ENCODE assay signal across 8 cellular contexts in genomic region chr1:155193275-155193990, GRCh38. TPM values are rescaled to one million over a fixed set of nuclear protein-coding genes. Genes with fewer than 3 reads are reported as not detected.
DNase-seq lines count a peak whose midpoint lies in the region; ATAC-seq and TF ChIP-seq lines count a peak whose summit lies in the region.

No MANE protein-coding gene starts in this region.

- peaks cover 28% of the 10 kb centered on the region for H3K4me1 ChIP-seq in neural progenitor cell
- peaks cover 42% of the 10 kb centered on the region for H3K4me1 ChIP-seq in suprapubic skin

- TF ChIP-seq POLR2A in Raji (IDR thresholded peaks at IDR 0.05; ENCODE audit: insufficient read depth, low read depth, low read length) (peak; percentile 48; the same call in 1 of the 2 replicates), suprapubic skin (IDR thresholded peaks at IDR 0.05) (peak in 1 of 2 donors; percentile 47)

- H3K9ac ChIP-seq in neural progenitor cell = no peak overlapping the region

- H3K79me2 ChIP-seq in neural progenitor cell (ENCODE audit: low read depth) = peaks cover 36% of the 10 kb centered on the region

- H3K27ac Mint-ChIP-seq in neural progenitor cell = peak overlapping the region; percentile 99

- H2AFZ ChIP-seq in neural progenitor cell (replicated peaks) = peak overlapping the region; percentile 59

- H3K27ac ChIP-seq in neural progenitor cell (peak overlapping the region; percentile 96), suprapubic skin (peak overlapping the region; percentile 89)

- H4K20me1 ChIP-seq in neural progenitor cell (ENCODE audit: low read depth) = peaks cover 21% of the 10 kb centered on the region

- H3K4me3 Mint-ChIP-seq in neural progenitor cell = peak overlapping the region; percentile 99

- 1% methylated on average over 17 of the region's 38 CpGs for WGBS in suprapubic skin

- H3K4me3 ChIP-seq in LNCaP clone FGC (ENCODE audit: low read depth, low read length) (peak overlapping the region; percentile 40), fibroblast of villous mesenchyme (ENCODE audit: low read depth, low read length) (peak overlapping the region; percentile 68), neural progenitor cell (peak overlapping the region; percentile 85), suprapubic skin (peak overlapping the region; percentile 62)

- H3K36me3 ChIP-seq in neural progenitor cell (no peaks in the 10 kb centered on the region), suprapubic skin (peaks cover 7% of the 10 kb centered on the region)

- H3K4me1 Mint-ChIP-seq in neural progenitor cell = peaks cover 44% of the 10 kb centered on the region

- TF ChIP-seq CTCF in LNCaP clone FGC (IDR thresholded peaks at IDR 0.05; ENCODE audit: control insufficient read depth, extremely low read depth, insufficient read depth) = peak; percentile 98
- peak; percentile 100 for TF ChIP-seq CTCF in fibroblast of villous mesenchyme (IDR thresholded peaks at IDR 0.05; ENCODE audit: insufficient read depth, low read depth, low read length)
- peak; percentile 99 for TF ChIP-seq CTCF in neural progenitor cell (IDR thresholded peaks at IDR 0.05)
- peak; percentile 93 to 98 for TF ChIP-seq CTCF in suprapubic skin (IDR thresholded peaks at IDR 0.05)

- peak; percentile 97 for DNase-seq in DMS53 (lab: John Stamatoyannopoulos, UW)
- no peak for DNase-seq in LNCaP clone FGC (ENCODE audit: low read depth)
- DNase-seq in activated gamma-delta T cell treated with Interleukin-2 at 50 U/mL for 16 hours = peak; percentile 67
- peak; percentile 93 for DNase-seq in fibroblast of villous mesenchyme (ENCODE audit: low read depth)
- peak; percentile 95 for DNase-seq in neural progenitor cell (ENCODE audit: low spot score)
- peak; percentile 93 to 97 for DNase-seq in suprapubic skin (ENCODE audit: low spot score in 2 of 2)

- no peak for TF ChIP-seq EP300 in suprapubic skin (IDR thresholded peaks at IDR 0.05)

- no peaks in the 10 kb centered on the region for H3K9me3 ChIP-seq in neural progenitor cell (ENCODE audit: low read depth)
- H3K9me3 ChIP-seq in suprapubic skin = no peaks in the 10 kb centered on the region

- peak; percentile 61 for ATAC-seq in GM21717 (IDR thresholded peaks at IDR 0.05; ENCODE audit: unreplicated experiment)

- peaks cover 5% of the 10 kb centered on the region for H3K9me3 Mint-ChIP-seq in neural progenitor cell

- H3K27me3 ChIP-seq in neural progenitor cell (no peaks in the 10 kb centered on the region), suprapubic skin (no peaks in the 10 kb centered on the region)

- peaks cover 47% of the 10 kb centered on the region for H3F3A ChIP-seq in neural progenitor cell (ENCODE audit: low read depth)

- H3K27me3 Mint-ChIP-seq in neural progenitor cell (ENCODE audit: insufficient read depth, low read depth) = peaks cover 30% of the 10 kb centered on the region

- H3K4me2 ChIP-seq in neural progenitor cell = peak overlapping the region; percentile 100

- H3K36me3 Mint-ChIP-seq in neural progenitor cell = peaks cover 30% of the 10 kb centered on the region

RNA-seq across cellular contexts. Expression of gene THBS3, which starts 14.3 kb away (rescaled TPM):
- total RNA-seq in fibroblast of villous mesenchyme = 32.8 and 35.8 TPM in 2 replicates
- 19.3 and 30.4 TPM in 2 replicates for total RNA-seq in neural progenitor cell (ENCODE audit: low replicate concordance)
- total RNA-seq in suprapubic skin = 10 to 100 TPM; 21.4 to 90.8 (median 26.7) TPM

RNA-seq across cellular contexts. Expression of gene MTX1, which starts 15.1 kb away (rescaled TPM):
- total RNA-seq in fibroblast of villous mesenchyme = 38.0 and 45.1 TPM in 2 replicates
- 25.6 and 46.5 TPM in 2 replicates for total RNA-seq in neural progenitor cell (ENCODE audit: low replicate concordance)
- 10 to 100 TPM; 19.8 to 51.7 (median 36.9) TPM for total RNA-seq in suprapubic skin

RNA-seq across cellular contexts. Expression of gene TRIM46, which starts 19.8 kb away (rescaled TPM):
- total RNA-seq in fibroblast of villous mesenchyme = 6.5 and 7.7 TPM in 2 replicates
- 3.9 and 10.2 TPM in 2 replicates for total RNA-seq in neural progenitor cell (ENCODE audit: low replicate concordance)
- total RNA-seq in suprapubic skin = under 1 TPM in 2 of 4 donors, not detected in 2; 0.34 to 0.80 TPM

RNA-seq across cellular contexts. Expression of gene KRTCAP2, which starts 20.3 kb away (rescaled TPM):
- total RNA-seq in fibroblast of villous mesenchyme (65.6 and 95.3 TPM in 2 replicates), neural progenitor cell (ENCODE audit: low replicate concordance) (37.8 and 100 TPM in 2 replicates), suprapubic skin (100 to 1,000 TPM in 2 of 4 donors, 10 to 100 TPM in 2; 77.1 to 180 (median 113) TPM)

RNA-seq across cellular contexts. Expression of gene DPM3, which starts 53.1 kb away (rescaled TPM):
- total RNA-seq in fibroblast of villous mesenchyme (23.7 and 47.0 TPM in 2 replicates), neural progenitor cell (ENCODE audit: low replicate concordance) (16.8 and 133 TPM in 2 replicates), suprapubic skin (10 to 100 TPM; 23.7 to 43.7 (median 30.2) TPM)
